ENCODE assay signal across 8 cellular contexts in the genomic region with DNA sequence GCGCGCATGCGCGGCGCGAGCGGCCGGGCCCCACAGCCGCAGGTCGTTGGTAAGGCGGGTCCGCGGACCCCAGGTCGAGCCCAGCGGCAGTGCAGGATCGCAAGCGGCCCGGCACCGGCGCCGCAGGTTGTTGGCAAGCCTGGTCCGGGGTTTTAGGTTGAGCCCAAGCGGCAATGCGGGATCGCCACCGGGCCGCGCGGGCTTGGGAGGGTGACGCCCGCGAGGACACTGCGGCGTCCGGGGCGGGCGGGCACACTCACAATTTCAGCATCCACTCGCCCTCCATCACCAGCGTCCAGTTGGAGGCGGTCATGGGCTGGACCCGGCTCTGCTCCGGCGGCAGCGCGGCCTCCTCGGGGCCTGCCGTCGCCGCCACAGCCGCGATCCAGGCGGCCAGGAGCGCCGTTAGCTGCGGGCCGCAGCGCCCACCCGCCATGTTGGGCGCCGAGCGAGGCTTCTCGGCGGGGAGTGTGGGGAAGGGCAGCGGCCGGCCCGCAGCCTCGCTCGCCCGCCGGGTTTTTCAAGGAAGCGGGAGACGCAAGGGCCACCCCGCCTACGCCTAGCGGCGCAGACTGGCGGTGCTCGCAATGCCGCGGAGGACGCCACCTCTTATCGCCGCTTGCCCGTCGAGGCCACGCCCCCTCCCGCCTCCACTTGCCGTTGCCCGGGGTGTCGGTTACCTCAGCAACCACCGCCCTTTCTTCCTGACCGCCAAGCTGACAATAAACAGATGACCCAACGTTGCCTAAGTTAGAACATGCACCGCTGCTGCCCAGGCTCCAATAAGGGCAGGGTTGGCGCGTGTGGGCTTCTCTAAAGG. TPM values are rescaled to one million over a fixed set of nuclear protein-coding genes. Genes with fewer than 3 reads are reported as not detected.
DNase-seq lines count a peak whose midpoint lies in the region; ATAC-seq, FAIRE-seq and TF ChIP-seq lines count a peak whose summit lies in the region.

A gene with protein sequence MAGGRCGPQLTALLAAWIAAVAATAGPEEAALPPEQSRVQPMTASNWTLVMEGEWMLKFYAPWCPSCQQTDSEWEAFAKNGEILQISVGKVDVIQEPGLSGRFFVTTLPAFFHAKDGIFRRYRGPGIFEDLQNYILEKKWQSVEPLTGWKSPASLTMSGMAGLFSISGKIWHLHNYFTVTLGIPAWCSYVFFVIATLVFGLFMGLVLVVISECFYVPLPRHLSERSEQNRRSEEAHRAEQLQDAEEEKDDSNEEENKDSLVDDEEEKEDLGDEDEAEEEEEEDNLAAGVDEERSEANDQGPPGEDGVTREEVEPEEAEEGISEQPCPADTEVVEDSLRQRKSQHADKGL (minus strand): TSS at position 584 of the 820 bp plus-strand sequence. CDS start 148 bp downstream, at position 436.

- H3K4ac ChIP-seq in H1 (replicated peaks; ENCODE audit: insufficient read length, low read depth, low read length) (no peak within 1 kb of the TSS), mesendoderm (ENCODE audit: low read depth, low read length) (no peak within 1 kb of the TSS)

- H3K18ac ChIP-seq in H1 (ENCODE audit: extremely low read depth, low read length) = peak within 1 kb of the TSS; percentile 24; the same call in 1 of the 2 replicates
- H3K18ac ChIP-seq in mesendoderm (ENCODE audit: low read length) = no peak within 1 kb of the TSS

- peak; percentile 70 to 94 for TF ChIP-seq POLR2A in H1 (IDR thresholded peaks at IDR 0.05; ENCODE audit: control extremely low read depth in 1 of 2, low read depth in 2 of 2, low read length in 2 of 2)

- H2AFZ ChIP-seq in H1 (ENCODE audit: low read length) = peak within 1 kb of the TSS; percentile 93

- H3K79me2 ChIP-seq in H1 (ENCODE audit: control insufficient read depth in 1 of 2, insufficient read depth in 2 of 2, low read length in 2 of 2) (no peaks in the 10 kb centered on the region), mesendoderm (ENCODE audit: control insufficient read depth, insufficient read depth, low read length) (no peaks in the 10 kb centered on the region)

- H3K27me3 ChIP-seq in H1 (replicated peaks in 1 of 4; ENCODE audit: control insufficient read depth in 3 of 4, extremely low read depth in 1 of 4, insufficient read depth in 3 of 4, low read length in 3 of 4) (no peaks in the 10 kb centered on the region), mesendoderm (ENCODE audit: insufficient read depth, low read length, poor library complexity) (no peaks in the 10 kb centered on the region)

- DNase-seq in COLO829 (ENCODE audit: low spot score) = peak; percentile 97
- peak; percentile 86 for DNase-seq in HS-5 (ENCODE audit: low read depth)
- DNase-seq in NOMO-1 (lab: John Stamatoyannopoulos, UW; ENCODE audit: unreplicated experiment in 2 of 2) = peak; percentile 93 to 97
- peak; percentile 80 to 88 (median 82) for DNase-seq in activated CD8-positive, alpha-beta memory T cell treated with anti-CD3 and anti-CD28 coated beads for 48 hours (ENCODE audit: low read depth in 2 of 3, low spot score in 2 of 3)
- DNase-seq in H1 (ENCODE audit: low read depth in 1 of 2, low spot score in 2 of 2) = peak; percentile 77 to 95
- peak; percentile 98 for DNase-seq in mesendoderm
- DNase-seq in stimulated activated CD8-positive, alpha-beta memory T cell treated with anti-CD3 and anti-CD28 coated beads, Interleukin-15, amount 100 ng/mL, for 1 hour (ENCODE audit: low read depth) = peak; percentile 79

- no peak within 1 kb of the TSS for H2BK120ac ChIP-seq in H1 (replicated peaks; ENCODE audit: low read depth, low read length)
- H2BK120ac ChIP-seq in mesendoderm (ENCODE audit: low read depth, low read length) = no peak within 1 kb of the TSS

- H2BK15ac ChIP-seq in H1 (ENCODE audit: low read length) = no peak within 1 kb of the TSS
- H2BK15ac ChIP-seq in mesendoderm (replicated peaks; ENCODE audit: low read depth) = no peak within 1 kb of the TSS

- FAIRE-seq in H1 (lab: Jason Lieb, UNC) = no peak

- POLR2A ChIA-PET in H1 (lab: Charles Lee; ENCODE audit: partially characterized antibody) = interaction anchor here (0.7 to 1.0 kb wide), 3 partner anchors 12 to 35 kb away, joined by 3 read pairs; no protein-coding TSS in a partner anchor

- no peak within 1 kb of the TSS for H4K91ac ChIP-seq in H1 (replicated peaks; ENCODE audit: insufficient read length, low read length)

- H3K4me2 ChIP-seq in H1 (ENCODE audit: insufficient read depth in 1 of 2, low read depth in 2 of 2, low read length in 2 of 2) = peak within 1 kb of the TSS; percentile 87 to 94
- peak within 1 kb of the TSS; percentile 96 for H3K4me2 ChIP-seq in mesendoderm (ENCODE audit: low read length)

- 2% methylated on average over 53 of the region's 96 CpGs; no CpG with 5 or more reads in 1 of the 2 experiments for WGBS in H1 (ENCODE audit: extremely low coverage in 1 of 2, insufficient coverage in 1 of 2, insufficient read length in 1 of 2, insufficient replicate concordance in 2 of 2, low coverage in 1 of 2, low lambda C conversion rate in 2 of 2, missing lambda C conversion rate in 1 of 2), 2 experiments
- no CpG with 5 or more reads among the region's 96 CpGs for WGBS in mesendoderm (ENCODE audit: extremely low coverage, insufficient coverage, low lambda C conversion rate)

- TF ChIP-seq RAD21 in H1 (IDR thresholded peaks at IDR 0.05 in 1 of 2, conservative IDR thresholded peaks at IDR 0.05 in 1 of 2; ENCODE audit: low read depth in 2 of 2, low read length in 2 of 2) = no peak

- H3K36me3 ChIP-seq in H1 (ENCODE audit: control insufficient read depth in 2 of 4, insufficient read depth in 4 of 4, low read length in 3 of 4) (no peaks in the 10 kb centered on the region), mesendoderm (ENCODE audit: control insufficient read depth, insufficient read depth, low read length) (no peaks in the 10 kb centered on the region)

- H2AK5ac ChIP-seq in H1 (ENCODE audit: low read depth, low read length) = no peak within 1 kb of the TSS
- no peak within 1 kb of the TSS for H2AK5ac ChIP-seq in mesendoderm (ENCODE audit: low read length)

- H3K27ac ChIP-seq in H1 (ENCODE audit: low read depth, low read length) (peak within 1 kb of the TSS; percentile 70; the same call in 1 of the 2 replicates), mesendoderm (ENCODE audit: low read depth, low read length) (peak within 1 kb of the TSS; percentile 84)

- H3K23ac ChIP-seq in H1 (ENCODE audit: insufficient read length) (no peak within 1 kb of the TSS), mesendoderm (ENCODE audit: low read length) (peak within 1 kb of the TSS; percentile 86)

- H3K9me3 ChIP-seq in H1 (ENCODE audit: insufficient read depth in 2 of 2, low read depth in 1 of 2, low read length in 1 of 2) = no peaks in the 10 kb centered on the region

- H3K4me3 ChIP-seq in H1 (ENCODE audit: extremely low read depth in 1 of 4, insufficient read depth in 2 of 4, low read depth in 3 of 4, low read length in 4 of 4) = peak within 1 kb of the TSS; percentile 51 to 91 (median 79)
- peak within 1 kb of the TSS; percentile 60 for H3K4me3 ChIP-seq in mesendoderm (ENCODE audit: low read length)

- H4K5ac ChIP-seq in H1 (ENCODE audit: insufficient read length, low read depth, low read length) = no peak within 1 kb of the TSS
- H4K5ac ChIP-seq in mesendoderm (ENCODE audit: low read length) = no peak within 1 kb of the TSS

- TF ChIP-seq EP300 in H1 (IDR thresholded peaks at IDR 0.05; ENCODE audit: borderline replicate concordance in 1 of 2, low read depth in 2 of 2, low read length in 2 of 2) = no peak

- no peak within 1 kb of the TSS for H2BK20ac ChIP-seq in H1 (ENCODE audit: low read length)

- no peak within 1 kb of the TSS for H3K14ac ChIP-seq in H1 (ENCODE audit: insufficient read length)

- H3K4me1 ChIP-seq in H1 (replicated peaks in 1 of 4; ENCODE audit: control insufficient read depth in 3 of 4, insufficient read depth in 4 of 4, low read length in 3 of 4) (0 out of 7 replicates have a peak, but pooled peaks cover 0 to 5% (median 0%) of the 10 kb centered on the region in 4 experiments), mesendoderm (ENCODE audit: control insufficient read depth, low read depth, low read length) (no peaks in the 10 kb centered on the region)

- H3K56ac ChIP-seq in H1 (replicated peaks; ENCODE audit: insufficient read length, low read depth, low read length) (no peak within 1 kb of the TSS), mesendoderm (ENCODE audit: low read length) (peak within 1 kb of the TSS; percentile 96)

- ATAC-seq in GM19468 (IDR thresholded peaks at IDR 0.05; ENCODE audit: extremely low read depth, unreplicated experiment) = peak; percentile 70

- H3K9ac ChIP-seq in H1 (replicated peaks in 1 of 4; ENCODE audit: extremely low read depth in 1 of 4, low read depth in 3 of 4, low read length in 3 of 4) (peak within 1 kb of the TSS; percentile 76 to 88 (median 84); a peak in 6 of 7 replicates), mesendoderm (ENCODE audit: low read length) (peak within 1 kb of the TSS; percentile 84)

- CTCF ChIA-PET in H1 (lab: Charles Lee; ENCODE audit: partially characterized antibody) = interaction anchor here (0.7 to 1.0 kb wide), 3 partner anchors 21 to 37 kb away, joined by 3 to 4 read pairs (median 4); no protein-coding TSS in a partner anchor

- peaks cover 3% of the 10 kb centered on the region; the same call in 1 of the 2 replicates for H3K23me2 ChIP-seq in H1 (ENCODE audit: low read depth, low read length)

- TF ChIP-seq CTCF in H1 (IDR thresholded peaks at IDR 0.05; ENCODE audit: control extremely low read depth in 1 of 3, insufficient read depth in 1 of 3, low read depth in 1 of 3, low read length in 3 of 3) = peak in 2 of 3 experiments; percentile 20 to 46; a peak in 2 of 4 replicates

- H2BK12ac ChIP-seq in H1 (ENCODE audit: low read depth, low read length) = no peak within 1 kb of the TSS

- H4K20me1 ChIP-seq in H1 (replicated peaks in 1 of 2; ENCODE audit: control insufficient read depth in 1 of 2, insufficient read depth in 2 of 2, low read length in 2 of 2) = no peaks in the 10 kb centered on the region

- H3K79me1 ChIP-seq in H1 (ENCODE audit: low read depth, low read length) = no peaks in the 10 kb centered on the region
- no peaks in the 10 kb centered on the region for H3K79me1 ChIP-seq in mesendoderm (ENCODE audit: low read length)

- H2BK5ac ChIP-seq in H1 (ENCODE audit: low read depth, low read length) (no peak within 1 kb of the TSS), mesendoderm (ENCODE audit: low read length) (no peak within 1 kb of the TSS)

- peak within 1 kb of the TSS; percentile 75 for H4K8ac ChIP-seq in H1 (ENCODE audit: extremely low read depth, insufficient read depth, low read length)
- no peak within 1 kb of the TSS for H4K8ac ChIP-seq in mesendoderm (ENCODE audit: low read depth, low read length)

RNA-seq across cellular contexts. Expression of the gene that starts here (rescaled TPM):
- total RNA-seq in H1 (2021; fragmentation: NEBNext Ultra II Directional; extraction: Animal tissue kit (Norgen Biotek cat#: 25700)) = 7.8 and 11.1 TPM in 2 replicates
- 1.8 and 2.1 TPM in 2 replicates for polyA plus RNA-seq in H1 (2011; rRNA removed)
- polyA plus RNA-seq in H1 (2011; cell fraction: cytosol; rRNA removed) = 2.6 TPM
- 1.7 TPM for polyA plus RNA-seq in H1 (2011; cell fraction: nucleus; rRNA removed)
- polyA plus RNA-seq in H1 (2012, experiment 1 of 2) = 2.8 to 4.9 TPM (median 3.9 TPM) in 4 replicates
- 0.91 TPM for polyA plus RNA-seq in H1 (2012, experiment 2 of 2)
- 6.1 TPM for polyA plus RNA-seq in H1 (2013, experiment 1 of 2)
- polyA plus RNA-seq in H1 (2013, experiment 2 of 2) = 7.1 TPM
- 5.9 and 7.3 TPM in 2 replicates for polyA minus RNA-seq in H1 (2011; rRNA and poly(A)+ RNA removed)
- 3.2 TPM for polyA minus RNA-seq in H1 (2011; cell fraction: cytosol; rRNA and poly(A)+ RNA removed)
- 4.2 TPM for polyA minus RNA-seq in H1 (2011; cell fraction: nucleus; rRNA and poly(A)+ RNA removed)
- 4.6 TPM for polyA plus RNA-seq in mesendoderm (2013, experiment 1 of 2)
- polyA plus RNA-seq in mesendoderm (2013, experiment 2 of 2) = 4.8 TPM

Comparison
In these comparisons a context has a peak if more than half of its experiments do, and no peak if none do; other contexts are left out.
1. Peak in every context shown above with its lines: DNase-seq, ATAC-seq, H3K4me3 ChIP-seq and H3K27ac ChIP-seq.